Comparison of ENCODE assay signal across 19 cellular contexts in genomic region chr6:154536922-154537449, GRCh38. TPM values are rescaled to one million over a fixed set of nuclear protein-coding genes. Genes with fewer than 3 reads are reported as not detected.
"Had no signal": no experiment of that assay in that cellular context is flagged by ENCODE, and none has a peak within 500 bp of the region (broad histone marks: within the 10 kb centered on the region; RNA-seq: fewer than 3 reads in every experiment).

No MANE protein-coding gene starts in this region.

- H3K36me3 Mint-ChIP-seq: naive thymus-derived CD4-positive, alpha-beta T cell; type B pancreatic cell had no signal

- H3K27me3 ChIP-seq: ascending aorta, dorsolateral prefrontal cortex, gastroesophageal sphincter, heart right ventricle had no signal

- H3K9me3 ChIP-seq: ascending aorta, gastroesophageal sphincter, heart right ventricle, mucosa of descending colon, prostate gland had no signal

- DNase-seq: activated B cell treated with CpG ODN at 0.5 μM for 24 hours; activated CD4-positive, alpha-beta T cell treated with anti-CD3 and anti-CD28 coated beads for 48 hours; activated CD8-positive, alpha-beta memory T cell treated with anti-CD3 and anti-CD28 coated beads, Interleukin-2, amount 50 U/mL, for 48 hours; activated CD8-positive, alpha-beta T cell treated with anti-CD3 and anti-CD28 coated beads, Interleukin-2, amount 10 ng/mL, durations not matched to agents 7 days and 5 days; activated naive CD4-positive, alpha-beta T cell; erythroblast; heart right ventricle; naive thymus-derived CD4-positive, alpha-beta T cell; right cardiac atrium; stimulated activated naive CD8-positive, alpha-beta T cell treated with anti-CD3 and anti-CD28 coated beads, Interleukin-15, amount 100 ng/mL, for 72 hours; SW 1271 had no signal

- H3K36me3 ChIP-seq: ascending aorta, gastroesophageal sphincter, heart right ventricle, prostate gland had no signal

- H3K27me3 Mint-ChIP-seq: activated B cell treated with CpG ODN at 0.5 μM for 24 hours; stimulated activated naive CD8-positive, alpha-beta T cell treated with anti-CD3 and anti-CD28 coated beads, Interleukin-15, amount 100 ng/mL, for 72 hours; type B pancreatic cell had no signal

- H3K4me3 Mint-ChIP-seq: activated B cell treated with CpG ODN at 0.5 μM for 24 hours; activated CD8-positive, alpha-beta T cell treated with anti-CD3 and anti-CD28 coated beads, Interleukin-2, amount 10 ng/mL, durations not matched to agents 7 days and 5 days; endodermal cell; naive thymus-derived CD4-positive, alpha-beta T cell; stimulated activated naive CD8-positive, alpha-beta T cell treated with anti-CD3 and anti-CD28 coated beads, Interleukin-15, amount 100 ng/mL, for 72 hours had no signal

- H3K4me1 Mint-ChIP-seq: activated B cell treated with CpG ODN at 0.5 μM for 24 hours; naive thymus-derived CD4-positive, alpha-beta T cell; stimulated activated naive CD8-positive, alpha-beta T cell treated with anti-CD3 and anti-CD28 coated beads, Interleukin-15, amount 100 ng/mL, for 72 hours had no signal

- H3K4me3 ChIP-seq: ascending aorta, gastroesophageal sphincter, heart right ventricle, mucosa of descending colon, prostate gland had no signal

- ATAC-seq: activated CD8-positive, alpha-beta T cell treated with anti-CD3 and anti-CD28 coated beads, Interleukin-2, amount 10 ng/mL, durations not matched to agents 7 days and 5 days; gastroesophageal sphincter; heart right ventricle; naive thymus-derived CD4-positive, alpha-beta T cell; right cardiac atrium; stimulated activated naive CD8-positive, alpha-beta T cell treated with anti-CD3 and anti-CD28 coated beads, Interleukin-15, amount 100 ng/mL, for 72 hours had no signal

- H3K27ac Mint-ChIP-seq: activated B cell treated with CpG ODN at 0.5 μM for 24 hours; activated CD8-positive, alpha-beta T cell treated with anti-CD3 and anti-CD28 coated beads, Interleukin-2, amount 10 ng/mL, durations not matched to agents 7 days and 5 days; endodermal cell; stimulated activated naive CD8-positive, alpha-beta T cell treated with anti-CD3 and anti-CD28 coated beads, Interleukin-15, amount 100 ng/mL, for 72 hours had no signal

- H3K9me3 Mint-ChIP-seq: activated B cell treated with CpG ODN at 0.5 μM for 24 hours; endodermal cell; naive thymus-derived CD4-positive, alpha-beta T cell; stimulated activated naive CD8-positive, alpha-beta T cell treated with anti-CD3 and anti-CD28 coated beads, Interleukin-15, amount 100 ng/mL, for 72 hours; type B pancreatic cell had no signal

- H3K4me1 ChIP-seq: gastroesophageal sphincter, heart right ventricle, prostate gland had no signal

- H3K27ac ChIP-seq: ascending aorta, gastroesophageal sphincter, heart right ventricle, prostate gland had no signal

RNA-seq across cellular contexts. Expression of gene CNKSR3, which starts 26.5 kb away (rescaled TPM):
- total RNA-seq: activated CD8-positive, alpha-beta T cell treated with anti-CD3 and anti-CD28 coated beads, Interleukin-2, amount 10 ng/mL, durations not matched to agents 7 days and 5 days; T-helper 2 cell treated with Interferon-gamma antibody and Interleukin-4, amounts not matched to agents 100 ng/mL and 5 ng/mL, for 36 hours had no signal
